ENCODE assay signal across 8 cellular contexts in the genomic region with DNA sequence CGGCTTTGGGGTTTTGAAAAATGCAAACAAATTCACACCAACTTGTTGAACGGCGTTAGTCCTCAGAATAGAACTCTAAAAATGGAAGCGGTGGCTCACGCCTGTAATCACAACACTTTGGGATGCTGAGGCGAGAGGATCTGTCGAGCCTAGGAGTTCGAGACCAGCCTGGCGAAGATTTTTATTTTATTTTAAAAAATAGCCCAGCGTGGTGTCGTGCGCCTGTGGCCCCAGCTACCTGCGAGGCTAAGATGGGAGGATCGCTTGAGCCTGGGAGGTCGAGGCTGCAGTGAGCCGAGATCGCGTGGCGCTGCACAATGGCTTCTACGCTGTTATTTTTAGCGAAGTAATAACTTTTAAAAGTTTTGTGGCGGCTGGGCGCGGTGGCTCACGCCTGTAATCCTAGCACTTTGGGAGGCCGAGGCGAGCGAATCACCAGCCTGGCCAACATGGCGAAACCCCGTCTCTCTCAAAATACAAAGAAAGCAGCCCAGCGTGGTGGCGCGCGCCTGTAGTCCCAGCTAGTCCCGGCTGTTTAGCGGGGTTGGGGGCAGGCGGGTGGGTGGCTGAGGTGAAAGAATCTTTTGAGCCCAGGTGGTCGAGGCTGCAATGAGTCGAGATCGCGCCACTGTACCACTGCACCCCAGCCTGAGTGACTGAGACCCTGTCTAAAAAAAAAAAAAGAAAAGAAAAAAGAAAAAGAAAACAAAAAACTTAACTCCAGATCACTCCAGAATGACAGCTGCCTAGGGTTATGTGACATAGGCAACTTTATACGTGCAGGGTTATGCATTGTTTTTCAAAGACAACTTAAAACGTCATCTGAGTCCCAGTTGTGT. TPM values are rescaled to one million over a fixed set of nuclear protein-coding genes. Genes with fewer than 3 reads are reported as not detected.
DNase-seq lines count a peak whose midpoint lies in the region; ATAC-seq and TF ChIP-seq lines count a peak whose summit lies in the region.

No MANE protein-coding gene starts in this region.

- intact Hi-C loops in activated T-helper 2 cell treated with anti-CD3 and anti-CD28 coated beads, Interferon-gamma antibody, Interleukin-2, Interleukin-4, amounts not matched to agents 10 μg/mL and 5 μg/mL and 100 μg/mL, durations not matched to agents 14 hours and 24 hours and 36 hours (cut with micrococcal nuclease), result loop anchor here (1.0 to 5.0 kb wide), 4 partner anchors 26 to 1494 kb away; partner anchors contain the start of genes HAUS6, MLLT3 and RRAGA

- H3K9me3 Mint-ChIP-seq in activated T-helper 2 cell treated with anti-CD3 and anti-CD28 coated beads, Interferon-gamma antibody, Interleukin-2, Interleukin-4, amounts not matched to agents 10 μg/mL and 5 μg/mL and 100 μg/mL, durations not matched to agents 14 hours and 24 hours and 36 hours, result no peaks in the 10 kb centered on the region

- peaks cover 37% of the 10 kb centered on the region for H3K36me3 Mint-ChIP-seq in activated T-helper 2 cell treated with anti-CD3 and anti-CD28 coated beads, Interferon-gamma antibody, Interleukin-2, Interleukin-4, amounts not matched to agents 10 μg/mL and 5 μg/mL and 100 μg/mL, durations not matched to agents 14 hours and 24 hours and 36 hours (ENCODE audit: low read depth)

- H3K79me2 ChIP-seq in Karpas-422 (ENCODE audit: low read length) (peaks cover 14% of the 10 kb centered on the region), trophoblast cell (ENCODE audit: control insufficient read depth, insufficient read depth, low read length, poor library complexity) (peaks cover 21% of the 10 kb centered on the region)

- H3K4me3 ChIP-seq in AG10803 (ENCODE audit: low read length) (peak overlapping the region; percentile 85), Karpas-422 (ENCODE audit: low read length) (peak overlapping the region; percentile 71), gastroesophageal sphincter (peak overlapping the region; percentile 87 to 95), trophoblast cell (ENCODE audit: low read depth, low read length) (peak overlapping the region; percentile 81)

- DNase-seq in AG10803 (ENCODE audit: low read depth) (no peak), Karpas-422 (peak; percentile 67), trophoblast cell (peak; percentile 49 to 61), NCI-H2196 treated with DMSO at 0.1 percent for 48 hours (lab: John Stamatoyannopoulos, UW; ENCODE audit: unreplicated experiment) (no peak), occipital lobe (lab: John Stamatoyannopoulos, UW) (no peak)
- DNase-seq in activated T-helper 2 cell treated with anti-CD3 and anti-CD28 coated beads, Interferon-gamma antibody, Interleukin-2, Interleukin-4, amounts not matched to agents 10 μg/mL and 5 μg/mL and 100 μg/mL, durations not matched to agents 14 hours and 24 hours and 36 hours (ENCODE audit: low spot score), result peak; percentile 26

- no peaks in the 10 kb centered on the region for H4K20me1 ChIP-seq in Karpas-422 (ENCODE audit: insufficient read depth, low read depth, low read length)

- H2AFZ ChIP-seq in Karpas-422 (ENCODE audit: low read length) (peak overlapping the region; percentile 47), trophoblast cell (ENCODE audit: insufficient read depth, low read length, poor library complexity) (peak overlapping the region; percentile 94)

- H3K4me1 Mint-ChIP-seq in activated T-helper 2 cell treated with anti-CD3 and anti-CD28 coated beads, Interferon-gamma antibody, Interleukin-2, Interleukin-4, amounts not matched to agents 10 μg/mL and 5 μg/mL and 100 μg/mL, durations not matched to agents 14 hours and 24 hours and 36 hours (ENCODE audit: low read depth), result peaks cover 52% of the 10 kb centered on the region

- H2BK12ac ChIP-seq in trophoblast cell (ENCODE audit: low read length), result peak overlapping the region; percentile 82

- 1 to 2% methylated on average over 13 to 24 of the region's 43 CpGs for WGBS in gastroesophageal sphincter (ENCODE audit: low coverage in 1 of 2), 2 donors
- no CpG with 5 or more reads among the region's 43 CpGs for WGBS in trophoblast cell (ENCODE audit: extremely low coverage, insufficient coverage, insufficient read length)

- peak overlapping the region; percentile 97 for H3K18ac ChIP-seq in trophoblast cell (ENCODE audit: low read length)

- H3K27ac ChIP-seq in Karpas-422 (ENCODE audit: low read length), result peak overlapping the region; percentile 64
- H3K27ac ChIP-seq in gastroesophageal sphincter, result peak overlapping the region; percentile 92 to 98 (median 94)
- H3K27ac ChIP-seq in trophoblast cell (ENCODE audit: low read depth, low read length), result peak overlapping the region; percentile 90

- no peaks in the 10 kb centered on the region for H3K9me2 ChIP-seq in Karpas-422 (replicated peaks; ENCODE audit: insufficient read depth, low read length)

- H3K9me3 ChIP-seq in Karpas-422 (ENCODE audit: low read length), result no peaks in the 10 kb centered on the region
- H3K9me3 ChIP-seq in gastroesophageal sphincter, result no peaks in the 10 kb centered on the region
- no peaks in the 10 kb centered on the region for H3K9me3 ChIP-seq in trophoblast cell (ENCODE audit: insufficient read depth, low read depth, low read length)

- H3K4me2 ChIP-seq in Karpas-422 (ENCODE audit: low read depth, low read length, poor library complexity, severe bottlenecking), result peak overlapping the region; percentile 77
- H3K4me2 ChIP-seq in trophoblast cell (ENCODE audit: low read length), result peak overlapping the region; percentile 74

- H3K23ac ChIP-seq in trophoblast cell (ENCODE audit: low read length), result no peak overlapping the region

- peak overlapping the region; percentile 100 for H3K4ac ChIP-seq in trophoblast cell (ENCODE audit: low read depth, low read length)

- no peak for TF ChIP-seq CTCF in AG10803 (conservative IDR thresholded peaks at IDR 0.05; ENCODE audit: low read length)
- peak in 1 of 4 experiments; percentile 16 for TF ChIP-seq CTCF in gastroesophageal sphincter (IDR thresholded peaks at IDR 0.05)

- H3K27ac Mint-ChIP-seq in activated T-helper 2 cell treated with anti-CD3 and anti-CD28 coated beads, Interferon-gamma antibody, Interleukin-2, Interleukin-4, amounts not matched to agents 10 μg/mL and 5 μg/mL and 100 μg/mL, durations not matched to agents 14 hours and 24 hours and 36 hours, result peak overlapping the region; percentile 94

- H4K91ac ChIP-seq in trophoblast cell (ENCODE audit: low read depth, low read length), result peak overlapping the region; percentile 99

- H4K8ac ChIP-seq in trophoblast cell (ENCODE audit: low read depth, low read length), result peak overlapping the region; percentile 98

- peak overlapping the region; percentile 88 for H4K12ac ChIP-seq in trophoblast cell (ENCODE audit: low read depth, low read length)

- H3K79me1 ChIP-seq in trophoblast cell (ENCODE audit: low read length), result peaks cover 26% of the 10 kb centered on the region

- peak overlapping the region; percentile 90 for H2AK5ac ChIP-seq in trophoblast cell (ENCODE audit: low read length)

- no peak for TF ChIP-seq POLR2A in gastroesophageal sphincter (IDR thresholded peaks at IDR 0.05)

- H2BK120ac ChIP-seq in trophoblast cell (ENCODE audit: insufficient read depth, low read length, poor library complexity), result peak overlapping the region; percentile 100

- H3K36me3 ChIP-seq in Karpas-422 (ENCODE audit: insufficient read depth, low read length), result peaks cover 8% of the 10 kb centered on the region; the same call in 1 of the 2 replicates
- H3K36me3 ChIP-seq in gastroesophageal sphincter, result peaks cover 0 to 20% of the 10 kb centered on the region in 2 donors
- H3K36me3 ChIP-seq in trophoblast cell (ENCODE audit: control insufficient read depth in 1 of 2, insufficient read depth in 2 of 2, low read length in 2 of 2), result peaks cover 5 to 10% of the 10 kb centered on the region in 2 experiments

- H2BK5ac ChIP-seq in trophoblast cell (ENCODE audit: low read depth, low read length, poor library complexity), result peak overlapping the region; percentile 99

- peak overlapping the region; percentile 92 for H3K14ac ChIP-seq in trophoblast cell (ENCODE audit: low read length)

- no peak for TF ChIP-seq EP300 in gastroesophageal sphincter (IDR thresholded peaks at IDR 0.05)

- H3K9ac ChIP-seq in Karpas-422 (ENCODE audit: low read length) (peak overlapping the region; percentile 80), trophoblast cell (ENCODE audit: low read length) (no peak overlapping the region)

- peaks cover 47% of the 10 kb centered on the region for H3K4me1 ChIP-seq in Karpas-422 (ENCODE audit: low read length)
- peaks cover 0 to 56% (median 5%) of the 10 kb centered on the region in 3 donors for H3K4me1 ChIP-seq in gastroesophageal sphincter
- H3K4me1 ChIP-seq in trophoblast cell (ENCODE audit: control insufficient read depth in 1 of 2, insufficient read depth in 2 of 2, low read length in 2 of 2), result peaks cover 9 to 15% of the 10 kb centered on the region in 2 experiments

- ATAC-seq in GM21390 (IDR thresholded peaks at IDR 0.05; ENCODE audit: unreplicated experiment) (peak; percentile 17), gastroesophageal sphincter (peak; percentile 29)

- peak overlapping the region; percentile 88 for H3K4me3 Mint-ChIP-seq in activated T-helper 2 cell treated with anti-CD3 and anti-CD28 coated beads, Interferon-gamma antibody, Interleukin-2, Interleukin-4, amounts not matched to agents 10 μg/mL and 5 μg/mL and 100 μg/mL, durations not matched to agents 14 hours and 24 hours and 36 hours (ENCODE audit: low read depth)

- H3K27me3 ChIP-seq in Karpas-422 (ENCODE audit: low read length) (no peaks in the 10 kb centered on the region), gastroesophageal sphincter (no peaks in the 10 kb centered on the region), trophoblast cell (ENCODE audit: insufficient read depth, low read length) (no peaks in the 10 kb centered on the region)

- no peaks in the 10 kb centered on the region for H3K27me3 Mint-ChIP-seq in activated T-helper 2 cell treated with anti-CD3 and anti-CD28 coated beads, Interferon-gamma antibody, Interleukin-2, Interleukin-4, amounts not matched to agents 10 μg/mL and 5 μg/mL and 100 μg/mL, durations not matched to agents 14 hours and 24 hours and 36 hours (ENCODE audit: low read depth)

RNA-seq across cellular contexts. Expression of gene PLIN2, which starts 0.8 kb away (rescaled TPM):
- 41.6 and 58.5 TPM in 2 replicates for total RNA-seq in Karpas-422 (2014; rRNA removed; shearing (Covaris generic); ENCODE audit: low replicate concordance)
- 77.2 and 77.9 TPM in 2 replicates for total RNA-seq in activated T-helper 2 cell treated with anti-CD3 and anti-CD28 coated beads, Interferon-gamma antibody, Interleukin-2, Interleukin-4, amounts not matched to agents 10 μg/mL and 5 μg/mL and 100 μg/mL, durations not matched to agents 14 hours and 24 hours and 36 hours
- 100 to 1,000 TPM in 2 of 4 donors, 10 to 100 TPM in 2; 39.5 to 123 (median 80.7) TPM for total RNA-seq in gastroesophageal sphincter
- 188 and 192 TPM in 2 replicates for polyA plus RNA-seq in trophoblast cell (2013)
- total RNA-seq in occipital lobe, result 17.2 TPM

RNA-seq across cellular contexts. Expression of gene HAUS6, which starts 25.4 kb away (rescaled TPM):
- 23.2 and 32.6 TPM in 2 replicates for total RNA-seq in Karpas-422 (2014; rRNA removed; shearing (Covaris generic); ENCODE audit: low replicate concordance)
- total RNA-seq in activated T-helper 2 cell treated with anti-CD3 and anti-CD28 coated beads, Interferon-gamma antibody, Interleukin-2, Interleukin-4, amounts not matched to agents 10 μg/mL and 5 μg/mL and 100 μg/mL, durations not matched to agents 14 hours and 24 hours and 36 hours, result 28.3 and 31.6 TPM in 2 replicates
- total RNA-seq in gastroesophageal sphincter, result 10 to 100 TPM in 2 of 4 donors, 1 to 10 TPM in 2; 7.3 to 16.5 (median 9.8) TPM
- polyA plus RNA-seq in trophoblast cell (2013), result 12.9 and 13.2 TPM in 2 replicates
- total RNA-seq in occipital lobe, result 32.8 TPM

Comparison
In these comparisons a context has a peak if more than half of its experiments do, and no peak if none do; other contexts are left out.
1. DNase-seq: peak in Karpas-422 (single experiment), activated T-helper 2 cell treated with anti-CD3 and anti-CD28 coated beads, Interferon-gamma antibody, Interleukin-2, Interleukin-4, amounts not matched to agents 10 μg/mL and 5 μg/mL and 100 μg/mL, durations not matched to agents 14 hours and 24 hours and 36 hours (single experiment) and trophoblast cell (2 of 2); none in AG10803 (single experiment), NCI-H2196 treated with DMSO at 0.1 percent for 48 hours (single experiment) and occipital lobe (single experiment).
2. Peak in every context shown above with its lines, with median percentiles within 50 percentile points of each other: H3K4me3 ChIP-seq and H3K27ac ChIP-seq.